ENCODE assay signal across 19 cellular contexts in genomic region chr17:64243340-64243739, GRCh38. TPM values are rescaled to one million over a fixed set of nuclear protein-coding genes. Genes with fewer than 3 reads are reported as not detected.
A peak's percentile ranks its signal among the peaks of the same experiment; 100 is the strongest.
DNase-seq lines count a peak whose midpoint lies in the region; TF ChIP-seq lines count a peak whose summit lies in the region.
"Had no signal": no experiment of that assay in that cellular context is flagged by ENCODE, and none has a peak within 500 bp of the region (broad histone marks: within the 10 kb centered on the region; RNA-seq: fewer than 3 reads in every experiment).

No MANE protein-coding gene starts in this region.

- H3K9me3 Mint-ChIP-seq in chondrocyte (ENCODE audit: low read depth) (no peaks in the 10 kb centered on the region), mesothelial cell of epicardium (no peaks in the 10 kb centered on the region)
- H3K9me3 Mint-ChIP-seq: CD14-positive monocyte; CD4-positive, alpha-beta memory T cell; GM23338 had no signal

- H3K27ac ChIP-seq in smooth muscle cell (ENCODE audit: low read depth): peak overlapping the region; percentile 75
- H3K27ac ChIP-seq: 22Rv1, A549, BLaER1, HL-60 had no signal

- no peak overlapping the region for H3K4me2 ChIP-seq in smooth muscle cell
- H3K4me2 ChIP-seq: A549, BLaER1, GM23338 had no signal

- no peaks in the 10 kb centered on the region for H3K27me3 Mint-ChIP-seq in chondrocyte (ENCODE audit: low read depth)
- H3K27me3 Mint-ChIP-seq in mesothelial cell of epicardium (ENCODE audit: low read depth): no peaks in the 10 kb centered on the region
- H3K27me3 Mint-ChIP-seq: CD4-positive, alpha-beta memory T cell had no signal

- peaks cover 42% of the 10 kb centered on the region for H3K79me2 ChIP-seq in smooth muscle cell (ENCODE audit: low read depth)

- WGBS in smooth muscle cell (ENCODE audit: low lambda C conversion rate): 89% methylated on average over 2 of the region's 2 CpGs

- peaks cover 42% of the 10 kb centered on the region for H3F3A ChIP-seq in smooth muscle cell (ENCODE audit: low read depth)

- H2AFZ ChIP-seq in smooth muscle cell (ENCODE audit: low read depth): no peak overlapping the region
- H2AFZ ChIP-seq: GM23338 had no signal

- TF ChIP-seq CTCF in chondrocyte (IDR thresholded peaks at IDR 0.05) (no peak), mesothelial cell of epicardium (IDR thresholded peaks at IDR 0.05; ENCODE audit: unreplicated experiment) (no peak), smooth muscle cell (IDR thresholded peaks at IDR 0.05; ENCODE audit: borderline replicate concordance, insufficient read depth, poor library complexity, severe bottlenecking) (no peak)

- no peaks in the 10 kb centered on the region for H3K27me3 ChIP-seq in smooth muscle cell (ENCODE audit: low read depth)
- H3K27me3 ChIP-seq: BLaER1 had no signal

- no peak overlapping the region for H3K4me3 ChIP-seq in smooth muscle cell
- H3K4me3 ChIP-seq: A549, BLaER1, GM23338 had no signal

- peaks cover 6% of the 10 kb centered on the region for H4K20me1 ChIP-seq in smooth muscle cell (ENCODE audit: low read depth)

- H3K4me1 ChIP-seq in smooth muscle cell (ENCODE audit: low read depth): peaks cover 50% of the 10 kb centered on the region
- H3K4me1 ChIP-seq: BLaER1 had no signal

- H3K4me3 Mint-ChIP-seq in chondrocyte (ENCODE audit: unreplicated experiment) (no peak overlapping the region), mesothelial cell of epicardium (no peak overlapping the region)
- H3K4me3 Mint-ChIP-seq: CD14-positive monocyte; CD4-positive, alpha-beta memory T cell; GM23338 had no signal

- no peaks in the 10 kb centered on the region for H3K36me3 ChIP-seq in smooth muscle cell (ENCODE audit: low read depth)
- H3K36me3 ChIP-seq: BLaER1 had no signal

- no peaks in the 10 kb centered on the region for H3K9me3 ChIP-seq in smooth muscle cell (replicated peaks; ENCODE audit: low read depth)
- H3K9me3 ChIP-seq: A549, BLaER1 had no signal

- no peak overlapping the region for H3K9ac ChIP-seq in smooth muscle cell (ENCODE audit: low read depth)
- H3K9ac ChIP-seq: BLaER1 had no signal

- peaks cover 91% of the 10 kb centered on the region for H3K4me1 Mint-ChIP-seq in chondrocyte (ENCODE audit: low read depth)
- H3K4me1 Mint-ChIP-seq in mesothelial cell of epicardium: peaks cover 66% of the 10 kb centered on the region

- peak overlapping the region; percentile 91 for H3K27ac Mint-ChIP-seq in chondrocyte (ENCODE audit: unreplicated experiment)
- peak overlapping the region; percentile 79 for H3K27ac Mint-ChIP-seq in mesothelial cell of epicardium
- H3K27ac Mint-ChIP-seq: CD4-positive, alpha-beta memory T cell; GM23338 had no signal

- no peaks in the 10 kb centered on the region for H3K36me3 Mint-ChIP-seq in chondrocyte (ENCODE audit: low read depth)
- H3K36me3 Mint-ChIP-seq in mesothelial cell of epicardium: no peaks in the 10 kb centered on the region
- H3K36me3 Mint-ChIP-seq: CD4-positive, alpha-beta memory T cell had no signal

- DNase-seq in NCI-H82 (lab: John Stamatoyannopoulos, UW) (peak; percentile 14), NCI-H82 treated with DMSO at 0.1 percent for 48 hours (lab: John Stamatoyannopoulos, UW; ENCODE audit: unreplicated experiment) (no peak), chondrocyte (ENCODE audit: low spot score) (no peak), mesothelial cell of epicardium (ENCODE audit: low spot score in 2 of 2, unreplicated experiment in 2 of 2) (no peak), smooth muscle cell (lab: John Stamatoyannopoulos, UW; ENCODE audit: unreplicated experiment) (no peak), SW 1271 (lab: John Stamatoyannopoulos, UW) (no peak)
- no peak for DNase-seq in activated CD4-positive, CD25-positive, alpha-beta regulatory T cell treated with anti-CD3 and anti-CD28 coated beads, Interleukin-2, amount 50 U/mL, for 72 hours
- no peak for DNase-seq in stimulated activated CD8-positive, alpha-beta memory T cell treated with anti-CD3 and anti-CD28 coated beads, Interleukin-4, amount 100 ng/mL, for 48 hours
- DNase-seq: CD4-positive, alpha-beta memory T cell; DMS153; DMS79; GDM1; HCEC 1CT had no signal

RNA-seq across cellular contexts. Expression of gene TEX2, which starts 19.7 kb away (rescaled TPM):
- total RNA-seq in chondrocyte (45.3 to 119 TPM (median 47.3 TPM) in 3 replicates), mesothelial cell of epicardium (27.1 to 29.7 TPM (median 27.3 TPM) in 3 replicates), smooth muscle cell (25.6 and 26.2 TPM in 2 replicates)
- 8.6 and 16.0 TPM in 2 replicates for polyA plus RNA-seq in smooth muscle cell
